In the genomic region with DNA sequence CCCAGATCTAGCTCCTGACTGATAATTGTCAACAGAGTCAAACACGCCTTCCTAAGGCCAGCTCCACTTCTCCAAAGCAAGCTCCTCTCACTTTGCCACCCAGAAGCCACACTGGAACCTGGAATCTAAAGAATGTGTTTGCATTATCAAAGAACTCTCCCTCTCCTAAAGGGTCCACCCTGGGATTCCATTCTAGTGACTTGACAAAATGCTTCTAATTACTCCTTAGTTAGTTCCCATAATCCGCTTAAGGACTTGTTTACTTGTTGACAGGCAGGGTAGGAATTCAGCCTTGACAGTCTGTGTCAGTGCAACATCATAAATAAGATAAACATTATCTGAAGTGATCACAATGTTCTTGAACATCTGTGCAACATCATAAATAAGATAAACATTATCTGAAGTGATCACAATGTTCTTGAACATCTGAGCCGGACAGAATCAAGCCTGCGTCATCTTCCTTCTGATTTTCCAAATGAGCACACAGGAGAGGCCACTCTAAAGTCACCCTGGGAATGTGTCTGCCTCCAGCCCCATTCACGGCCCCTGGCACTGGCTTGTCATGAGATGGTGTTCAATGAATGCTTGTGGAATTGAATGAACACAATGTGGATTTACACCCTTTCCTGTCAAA, we compare ENCODE assay signal across 1 cellular context.
TF ChIP-seq lines count a peak whose summit lies in the region.

No MANE protein-coding gene starts in this region.

TF ChIP-seq in H1, 55 proteins besides CTCF, POLR2A, EP300 and RAD21 (continued from another document):
- TF ChIP-seq EZH2 (IDR thresholded peaks at IDR 0.05; ENCODE audit: low read depth, low read length, severe bottlenecking) (no peak), SAP30 (IDR thresholded peaks at IDR 0.05; ENCODE audit: insufficient read depth, insufficient replicate concordance, low read length) (no peak), HDAC2 (IDR thresholded peaks at IDR 0.05; ENCODE audit: borderline replicate concordance in 1 of 2, low read depth in 2 of 2, low read length in 2 of 2) (no peak)
